ENCODE assay signal across 8 cellular contexts in genomic region chr4:40976343-40976742, GRCh38.
DNase-seq lines count a peak whose midpoint lies in the region; ATAC-seq, FAIRE-seq and TF ChIP-seq lines count a peak whose summit lies in the region.

No MANE protein-coding gene starts in this region.

- peak; percentile 50 to 79 (median 53) for TF ChIP-seq CTCF in ascending aorta (IDR thresholded peaks at IDR 0.05)
- TF ChIP-seq CTCF in vagina (IDR thresholded peaks at IDR 0.05) = peak; percentile 20 to 75 (median 50)

- DNase-seq in Ammon's horn (ENCODE audit: low spot score) = peak; percentile 47
- peak; percentile 55 for DNase-seq in NCI-H2029 (lab: John Stamatoyannopoulos, UW)
- DNase-seq in ascending aorta (ENCODE audit: low spot score in 2 of 2) = no peak
- no peak for DNase-seq in vagina (ENCODE audit: extremely low spot score in 2 of 2)
- DNase-seq in activated gamma-delta T cell treated with Interleukin-2 at 50 U/mL for 16 hours = no peak

- H3K27me3 ChIP-seq in ascending aorta (no peaks in the 10 kb centered on the region), vagina (no peaks in the 10 kb centered on the region)

- no peak for TF ChIP-seq POLR2A in vagina (IDR thresholded peaks at IDR 0.05)

- H3K36me3 ChIP-seq in ascending aorta = no peaks in the 10 kb centered on the region
- no peaks in the 10 kb centered on the region for H3K36me3 ChIP-seq in vagina

- H3K9me3 ChIP-seq in ascending aorta (no peaks in the 10 kb centered on the region), vagina (no peaks in the 10 kb centered on the region)

- FAIRE-seq in islet of Langerhans (lab: Jason Lieb, UNC) = peak; percentile 99

- H3K4me1 ChIP-seq in ascending aorta (no peaks in the 10 kb centered on the region), vagina (no peaks in the 10 kb centered on the region)

- ATAC-seq in GM18858 (IDR thresholded peaks at IDR 0.05; ENCODE audit: unreplicated experiment) (peak; percentile 50), GM19455 (IDR thresholded peaks at IDR 0.05; ENCODE audit: unreplicated experiment) (no peak)

- intact Hi-C loops in ascending aorta (cut with DNase I) = loop anchor here (1.0 kb wide), 1 partner anchor 238 kb away; the partner anchor contains the start of gene APBB2
- intact Hi-C loops in vagina (cut with DNase I) = loop anchor here (5.0 to 10.0 kb wide), 2 partner anchors 52 to 236 kb away; partner anchors contain the start of gene APBB2

- no peak overlapping the region for H3K4me3 ChIP-seq in ascending aorta
- no peak overlapping the region for H3K4me3 ChIP-seq in vagina

- no peak overlapping the region for H3K27ac ChIP-seq in ascending aorta
- H3K27ac ChIP-seq in vagina = no peak overlapping the region

Comparison
In these comparisons a context has a peak if more than half of its experiments do, and no peak if none do; other contexts are left out.
1. DNase-seq: peak in Ammon's horn (single experiment) and NCI-H2029 (single experiment); none in ascending aorta (0 of 2), vagina (0 of 2) and activated gamma-delta T cell treated with Interleukin-2 at 50 U/mL for 16 hours (single experiment).